10 cellular contexts compared by ENCODE assay signal in the genomic region with DNA sequence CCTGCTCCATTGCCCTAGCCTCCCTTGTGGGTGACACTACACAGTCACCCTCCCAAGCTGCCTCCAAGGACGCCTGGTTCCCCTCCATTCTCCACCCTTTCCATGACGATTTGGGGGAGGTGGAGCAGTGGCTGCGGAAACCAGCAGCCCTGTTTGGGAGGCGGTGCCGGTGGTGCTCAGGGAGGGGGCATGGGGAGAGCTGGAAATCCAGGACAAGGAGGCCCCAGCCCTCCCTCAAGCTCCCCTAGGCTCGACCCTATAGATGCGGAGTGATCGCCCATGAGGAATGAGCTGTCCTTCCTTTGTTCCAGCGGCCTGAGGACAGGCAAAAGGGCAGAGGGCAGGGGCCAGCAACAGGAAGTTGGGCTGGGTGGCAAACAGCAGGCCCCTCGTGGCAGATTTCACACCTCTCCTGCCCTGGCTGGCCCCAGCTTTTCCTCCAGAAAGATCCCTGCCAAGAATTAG. TPM values are rescaled to one million over a fixed set of nuclear protein-coding genes. Genes with fewer than 3 reads are reported as not detected.
DNase-seq lines count a peak whose midpoint lies in the region; ATAC-seq, FAIRE-seq and TF ChIP-seq lines count a peak whose summit lies in the region.
"Had no signal": no experiment of that assay in that cellular context is flagged by ENCODE, and none has a peak within 500 bp of the region (broad histone marks: within the 10 kb centered on the region; RNA-seq: fewer than 3 reads in every experiment).

No MANE protein-coding gene starts in this region.

- TF ChIP-seq CTCF in cardiac muscle cell (IDR thresholded peaks at IDR 0.05; ENCODE audit: low read depth, low read length) (no peak), K562 (IDR thresholded peaks at IDR 0.05 in 2 of 3, conservative IDR thresholded peaks at IDR 0.05 in 1 of 3; ENCODE audit: insufficient read depth in 2 of 3, low read depth in 1 of 3, low read length in 3 of 3) (no peak), uterus (IDR thresholded peaks at IDR 0.05) (no peak)

- FAIRE-seq in K562 (lab: Jason Lieb, UNC) = no peak

- TF ChIP-seq POLR2A in K562 (conservative IDR thresholded peaks at IDR 0.05) = no peak
- no peak for TF ChIP-seq POLR2A in uterus (IDR thresholded peaks at IDR 0.05)

- H3K27ac ChIP-seq in cardiac muscle cell = peak overlapping the region; percentile 39
- peak overlapping the region; percentile 53; the same call in 2 of the 3 replicates for H3K27ac ChIP-seq in K562 (ENCODE audit: extremely low read depth, low read depth, low read length)
- H3K27ac ChIP-seq in mesendoderm (ENCODE audit: low read depth, low read length) = peak overlapping the region; percentile 52
- peak overlapping the region; percentile 35 to 56 for H3K27ac ChIP-seq in uterus
- H3K27ac ChIP-seq: brain microvascular endothelial cell had no signal

- H3K9ac ChIP-seq in K562 (ENCODE audit: insufficient read depth in 1 of 2, low read depth in 2 of 2, low read length in 2 of 2) = peak overlapping the region in 1 of 2 experiments; percentile 84; a peak in 2 of 4 replicates
- peak overlapping the region; percentile 39 for H3K9ac ChIP-seq in mesendoderm (ENCODE audit: low read length)

- no peak overlapping the region for H3K23ac ChIP-seq in mesendoderm (ENCODE audit: low read length)

- no peak overlapping the region for H2AK5ac ChIP-seq in mesendoderm (ENCODE audit: low read length)

- peaks cover 14% of the 10 kb centered on the region; the same call in 2 of the 3 replicates for H3K79me2 ChIP-seq in K562 (ENCODE audit: control insufficient read depth, insufficient read depth, low read length)
- H3K79me2 ChIP-seq in mesendoderm (ENCODE audit: control insufficient read depth, insufficient read depth, low read length) = no peaks in the 10 kb centered on the region

- H3K18ac ChIP-seq in mesendoderm (ENCODE audit: low read length) = no peak overlapping the region

- H3K9me1 ChIP-seq in K562 (ENCODE audit: control insufficient read depth, insufficient read depth, low read length) = no peaks in the 10 kb centered on the region

- intact Hi-C loops in Right ventricle myocardium superior (cut with DNase I) (loop anchor here (10.0 kb wide), 1 partner anchor 153 kb away; a partner anchor contains a TSS), K562 (cut with micrococcal nuclease) (no loop called here), uterus (cut with DNase I; ENCODE audit: low total_unique reads) (no loop called here)

- TF ChIP-seq RAD21 in K562 (CRISPR knock-in tag; conservative IDR thresholded peaks at IDR 0.05 in 1 of 2, IDR thresholded peaks at IDR 0.05 in 1 of 2) = no peak

- no peak overlapping the region for H3K4me2 ChIP-seq in K562 (ENCODE audit: insufficient read depth, low read length)
- no peak overlapping the region for H3K4me2 ChIP-seq in mesendoderm (ENCODE audit: low read length)

- H3K9me3 ChIP-seq in cardiac muscle cell (ENCODE audit: low read depth) (no peaks in the 10 kb centered on the region), K562 (replicated peaks; ENCODE audit: control insufficient read depth, insufficient read depth, low read depth, low read length) (no peaks in the 10 kb centered on the region), uterus (no peaks in the 10 kb centered on the region)

- TSS peak; percentile 42 for BruUV-seq in K562 (replicated peaks; lab: Mats Ljungman, UMichigan)

- no peaks in the 10 kb centered on the region for H3K27me3 ChIP-seq in cardiac muscle cell
- H3K27me3 ChIP-seq in K562 (ENCODE audit: control insufficient read depth in 2 of 2, insufficient read depth in 2 of 2, low read length in 2 of 2) = no peaks in the 10 kb centered on the region
- no peaks in the 10 kb centered on the region for H3K27me3 ChIP-seq in mesendoderm (ENCODE audit: insufficient read depth, low read length, poor library complexity)
- H3K27me3 ChIP-seq in uterus = no peaks in the 10 kb centered on the region
- H3K27me3 ChIP-seq: brain microvascular endothelial cell had no signal

- H4K20me1 ChIP-seq in K562 (replicated peaks; ENCODE audit: control insufficient read depth, insufficient read depth, low read length) = no peaks in the 10 kb centered on the region

- no peak overlapping the region for H4K5ac ChIP-seq in mesendoderm (ENCODE audit: low read length)

- in situ Hi-C loops in K562 (cut with MboI) = no loop called here

- H3K4ac ChIP-seq in mesendoderm (ENCODE audit: low read depth, low read length) = no peak overlapping the region

- no peaks in the 10 kb centered on the region for H3K79me1 ChIP-seq in mesendoderm (ENCODE audit: low read length)

- H3K56ac ChIP-seq in mesendoderm (ENCODE audit: low read length) = peak overlapping the region; percentile 70

- CTCF ChIA-PET in K562 (lab: Yijun Ruan, JAX; ENCODE audit: low intra/inter-chr PET ratio) = interaction anchor here (0.7 to 1.4 kb wide), 4 partner anchors 23 to 989 kb away, joined by 3 to 7 read pairs (median 4); a partner anchor contains a TSS

- WGBS in K562 (ENCODE audit: insufficient coverage, low coverage, missing lambda C conversion rate) = 49% methylated on average over 5 of the region's 10 CpGs
- no CpG with 5 or more reads among the region's 10 CpGs for WGBS in mesendoderm (ENCODE audit: extremely low coverage, insufficient coverage, low lambda C conversion rate)

- H3K4me1 ChIP-seq in cardiac muscle cell (ENCODE audit: low read depth) (no peaks in the 10 kb centered on the region), K562 (replicated peaks in 1 of 2; ENCODE audit: control insufficient read depth in 2 of 2, insufficient read depth in 2 of 2, low read length in 2 of 2) (peaks cover 8 to 80% of the 10 kb centered on the region in 2 experiments; a peak in 4 of 5 replicates), mesendoderm (ENCODE audit: control insufficient read depth, low read depth, low read length) (no peaks in the 10 kb centered on the region), uterus (no peaks in the 10 kb centered on the region)

- no peak overlapping the region for H4K8ac ChIP-seq in mesendoderm (ENCODE audit: low read depth, low read length)

- H2BK15ac ChIP-seq in mesendoderm (replicated peaks; ENCODE audit: low read depth) = no peak overlapping the region

- no peak for TF ChIP-seq EP300 in K562 (IDR thresholded peaks at IDR 0.05; ENCODE audit: low read length)

- H2BK5ac ChIP-seq in mesendoderm (ENCODE audit: low read length) = no peak overlapping the region

- ATAC-seq in Right ventricle myocardium superior (ENCODE audit: poor library complexity) = no peak
- no peak for ATAC-seq in K562
- ATAC-seq in GM21619 (IDR thresholded peaks at IDR 0.05; ENCODE audit: unreplicated experiment) = no peak
- no peak for ATAC-seq in GM18520 (IDR thresholded peaks at IDR 0.05; ENCODE audit: unreplicated experiment)
- ATAC-seq in GM21526 (IDR thresholded peaks at IDR 0.05; ENCODE audit: low FRiP score, unreplicated experiment) = no peak

- H3K4me3 ChIP-seq in cardiac muscle cell (no peak overlapping the region), K562 (no peak overlapping the region), mesendoderm (ENCODE audit: low read length) (no peak overlapping the region), uterus (no peak overlapping the region)

- H3K36me3 ChIP-seq in cardiac muscle cell (peaks cover 3% of the 10 kb centered on the region), K562 (ENCODE audit: control insufficient read depth, insufficient read depth, low read length) (peaks cover 60% of the 10 kb centered on the region), mesendoderm (ENCODE audit: control insufficient read depth, insufficient read depth, low read length) (peaks cover 7% of the 10 kb centered on the region), uterus (no peaks in the 10 kb centered on the region)

- POLR2A ChIA-PET in K562 (lab: Yijun Ruan, JAX) = interaction anchor here (0.7 to 4.0 kb wide), 6 partner anchors 10 to 25 kb away, joined by 3 to 17 read pairs (median 5); a partner anchor contains a TSS

- H2BK120ac ChIP-seq in mesendoderm (ENCODE audit: low read depth, low read length) = no peak overlapping the region

- no peak overlapping the region for H2AFZ ChIP-seq in K562 (ENCODE audit: low read depth, low read length)

- DNase-seq in cardiac muscle cell (ENCODE audit: low read depth in 1 of 2, low spot score in 1 of 2) (no peak), Right ventricle myocardium superior (no peak), K562 (ENCODE audit: extremely low read depth in 1 of 4, low spot score in 3 of 4) (no peak), mesendoderm (no peak), uterus (no peak)
- DNase-seq: SHP77 treated with DMSO at 0.1 percent for 48 hours had no signal

RNA-seq across cellular contexts. Expression of a gene that starts 3.6 kb away (rescaled TPM):
- 5.7 and 12.4 TPM in 2 replicates for total RNA-seq in cardiac muscle cell
- 7.4 and 8.7 TPM in 2 replicates for polyA plus RNA-seq in cardiac muscle cell
- total RNA-seq in Right ventricle myocardium superior = 11.1 TPM
- 14.9 and 45.4 TPM in 2 replicates for total RNA-seq in K562 (2011; cell fraction: chromatin; rRNA removed; ENCODE audit: low replicate concordance)
- 31.0 and 32.8 TPM in 2 replicates for total RNA-seq in K562 (2011; cell fraction: nucleolus; rRNA removed)
- total RNA-seq in K562 (2011; cell fraction: nucleoplasm; rRNA removed) = 15.7 and 24.1 TPM in 2 replicates
- 8.4 and 9.5 TPM in 2 replicates for total RNA-seq in K562 (2014; rRNA removed)
- total RNA-seq in K562 (2014; rRNA removed; fragmentation: Illumina TruSeq; extraction: Trizol) = 2.7 and 4.0 TPM in 2 replicates
- 12.3 and 13.4 TPM in 2 replicates for total RNA-seq in K562 (2015; rRNA removed; fragmentation: Illumina TruSeq; extraction: Trizol)
- 9.6 and 14.8 TPM in 2 replicates for total RNA-seq in K562 (2021)
- polyA plus RNA-seq in K562 (2011; rRNA removed) = 12.7 and 16.4 TPM in 2 replicates
- 21.2 and 25.6 TPM in 2 replicates for polyA plus RNA-seq in K562 (2011; cell fraction: cytosol; rRNA removed)
- 48.7 and 48.8 TPM in 2 replicates for polyA plus RNA-seq in K562 (2011; cell fraction: nucleus; rRNA removed)
- 24.3 and 60.0 TPM in 2 replicates for polyA plus RNA-seq in K562 (2012)
- polyA plus RNA-seq in K562 (2014; fragmentation: Illumina TruSeq; extraction: Trizol) = 5.6 and 7.3 TPM in 2 replicates
- under 1 TPM in 1 of 2 experiments, not detected in 1; 0.07 TPM for polyA plus RNA-seq in K562 (2014; fragmentation: Nextera tagmentation; extraction: Ambion mirVana)
- 11.1 and 11.6 TPM in 2 replicates for polyA plus RNA-seq in K562 (2014; rRNA removed)
- polyA minus RNA-seq in K562 (2011; rRNA and poly(A)+ RNA removed) = 5.5 and 12.0 TPM in 2 replicates
- 7.0 and 13.6 TPM in 2 replicates for polyA minus RNA-seq in K562 (2011; cell fraction: cytosol; rRNA and poly(A)+ RNA removed)
- 9.8 and 16.1 TPM in 2 replicates for polyA minus RNA-seq in K562 (2011; cell fraction: nucleus; rRNA and poly(A)+ RNA removed)
- 1.8 TPM for polyA plus RNA-seq in mesendoderm (2013, experiment 1 of 2)
- 1.7 TPM for polyA plus RNA-seq in mesendoderm (2013, experiment 2 of 2)
- 1 to 10 TPM in 3 of 4 donors, under 1 TPM in 1; 0.77 to 5.9 (median 2.6) TPM for total RNA-seq in uterus

RNA-seq across cellular contexts. Expression of a gene that starts 13.2 kb away (rescaled TPM):
- 90.1 and 127 TPM in 2 replicates for total RNA-seq in cardiac muscle cell
- polyA plus RNA-seq in cardiac muscle cell = 163 and 186 TPM in 2 replicates
- total RNA-seq in Right ventricle myocardium superior = 70.4 TPM
- 126 and 302 TPM in 2 replicates for total RNA-seq in K562 (2011; cell fraction: chromatin; rRNA removed; ENCODE audit: low replicate concordance)
- 207 and 213 TPM in 2 replicates for total RNA-seq in K562 (2011; cell fraction: nucleolus; rRNA removed)
- 179 and 187 TPM in 2 replicates for total RNA-seq in K562 (2011; cell fraction: nucleoplasm; rRNA removed)
- total RNA-seq in K562 (2014; rRNA removed) = 152 and 196 TPM in 2 replicates
- total RNA-seq in K562 (2014; rRNA removed; fragmentation: Illumina TruSeq; extraction: Trizol) = 101 and 103 TPM in 2 replicates
- total RNA-seq in K562 (2015; rRNA removed; fragmentation: Illumina TruSeq; extraction: Trizol) = 134 and 146 TPM in 2 replicates
- 226 and 231 TPM in 2 replicates for total RNA-seq in K562 (2021)
- 105 and 117 TPM in 2 replicates for polyA plus RNA-seq in K562 (2011; rRNA removed)
- 174 and 276 TPM in 2 replicates for polyA plus RNA-seq in K562 (2011; cell fraction: cytosol; rRNA removed)
- polyA plus RNA-seq in K562 (2011; cell fraction: nucleus; rRNA removed) = 211 and 324 TPM in 2 replicates
- polyA plus RNA-seq in K562 (2012) = 177 and 213 TPM in 2 replicates
- polyA plus RNA-seq in K562 (2014; fragmentation: Illumina TruSeq; extraction: Trizol) = 192 and 229 TPM in 2 replicates
- polyA plus RNA-seq in K562 (2014; fragmentation: Nextera tagmentation; extraction: Ambion mirVana) = 10 to 100 TPM; 11.1 to 26.5 TPM
- 250 and 277 TPM in 2 replicates for polyA plus RNA-seq in K562 (2014; rRNA removed)
- 45.9 and 88.5 TPM in 2 replicates for polyA minus RNA-seq in K562 (2011; rRNA and poly(A)+ RNA removed)
- polyA minus RNA-seq in K562 (2011; cell fraction: cytosol; rRNA and poly(A)+ RNA removed) = 72.1 and 79.8 TPM in 2 replicates
- 70.5 and 80.1 TPM in 2 replicates for polyA minus RNA-seq in K562 (2011; cell fraction: nucleus; rRNA and poly(A)+ RNA removed)
- 120 TPM for polyA plus RNA-seq in mesendoderm (2013, experiment 1 of 2)
- 121 TPM for polyA plus RNA-seq in mesendoderm (2013, experiment 2 of 2)
- total RNA-seq in uterus = 100 to 1,000 TPM in 2 of 4 donors, 10 to 100 TPM in 2; 37.9 to 198 (median 109) TPM

RNA-seq across cellular contexts. Expression of a gene that starts 22.0 kb away (rescaled TPM):
- total RNA-seq in cardiac muscle cell (20.5 and 47.4 TPM in 2 replicates), Right ventricle myocardium superior (10.3 TPM), K562 (2014; rRNA removed) (52.7 and 81.2 TPM in 2 replicates), K562 (2014; rRNA removed; fragmentation: Illumina TruSeq; extraction: Trizol) (3.1 and 5.5 TPM in 2 replicates), K562 (2015; rRNA removed; fragmentation: Illumina TruSeq; extraction: Trizol) (32.7 and 36.8 TPM in 2 replicates), K562 (2021) (70.5 and 81.8 TPM in 2 replicates), uterus (10 to 100 TPM in 2 of 4 donors, 1 to 10 TPM in 2; 5.1 to 28.3 (median 15.8) TPM)
- polyA plus RNA-seq in cardiac muscle cell (16.5 and 30.1 TPM in 2 replicates), K562 (2011; rRNA removed) (9.6 and 29.7 TPM in 2 replicates), K562 (2014; fragmentation: Illumina TruSeq; extraction: Trizol) (13.5 and 40.2 TPM in 2 replicates), K562 (2014; fragmentation: Nextera tagmentation; extraction: Ambion mirVana) (1 to 10 TPM in 1 of 2 experiments, under 1 TPM in 1; 0.30 to 1.7 TPM), K562 (2014; rRNA removed) (63.7 and 77.8 TPM in 2 replicates)
- total RNA-seq in K562 (2011; cell fraction: chromatin; rRNA removed; ENCODE audit: low replicate concordance) = 54.8 and 157 TPM in 2 replicates
- total RNA-seq in K562 (2011; cell fraction: nucleolus; rRNA removed) = 105 and 155 TPM in 2 replicates
- 55.0 and 81.2 TPM in 2 replicates for total RNA-seq in K562 (2011; cell fraction: nucleoplasm; rRNA removed)
- polyA plus RNA-seq in K562 (2011; cell fraction: cytosol; rRNA removed) = 21.0 and 26.6 TPM in 2 replicates
- polyA plus RNA-seq in K562 (2011; cell fraction: nucleus; rRNA removed) = 174 and 259 TPM in 2 replicates
- 59.1 and 135 TPM in 2 replicates for polyA plus RNA-seq in K562 (2012)
- polyA minus RNA-seq in K562 (2011; rRNA and poly(A)+ RNA removed) = 3.6 and 6.7 TPM in 2 replicates
- polyA minus RNA-seq in K562 (2011; cell fraction: cytosol; rRNA and poly(A)+ RNA removed) = 13.5 and 33.9 TPM in 2 replicates
- polyA minus RNA-seq in K562 (2011; cell fraction: nucleus; rRNA and poly(A)+ RNA removed) = 26.9 and 53.0 TPM in 2 replicates
- polyA plus RNA-seq in mesendoderm (2013, experiment 1 of 2) = 12.4 TPM
- polyA plus RNA-seq in mesendoderm (2013, experiment 2 of 2) = 12.0 TPM

RNA-seq across cellular contexts. Expression of a gene that starts 23.6 kb away (rescaled TPM):
- 72.7 and 85.6 TPM in 2 replicates for total RNA-seq in cardiac muscle cell
- 21.5 and 30.1 TPM in 2 replicates for polyA plus RNA-seq in cardiac muscle cell
- 24.7 TPM for total RNA-seq in Right ventricle myocardium superior
- total RNA-seq in K562 (2011; cell fraction: chromatin; rRNA removed; ENCODE audit: low replicate concordance) = 39.3 and 72.5 TPM in 2 replicates
- total RNA-seq in K562 (2011; cell fraction: nucleolus; rRNA removed) = 41.0 and 46.2 TPM in 2 replicates
- total RNA-seq in K562 (2011; cell fraction: nucleoplasm; rRNA removed) = 38.1 and 43.2 TPM in 2 replicates
- 39.2 and 59.3 TPM in 2 replicates for total RNA-seq in K562 (2014; rRNA removed)
- total RNA-seq in K562 (2014; rRNA removed; fragmentation: Illumina TruSeq; extraction: Trizol) = 9.1 and 10.3 TPM in 2 replicates
- total RNA-seq in K562 (2015; rRNA removed; fragmentation: Illumina TruSeq; extraction: Trizol) = 17.1 and 23.4 TPM in 2 replicates
- total RNA-seq in K562 (2021) = 121 and 133 TPM in 2 replicates
- polyA plus RNA-seq in K562 (2011; rRNA removed) = 5.9 and 8.7 TPM in 2 replicates
- 11.3 and 17.7 TPM in 2 replicates for polyA plus RNA-seq in K562 (2011; cell fraction: cytosol; rRNA removed)
- polyA plus RNA-seq in K562 (2011; cell fraction: nucleus; rRNA removed) = 39.1 and 51.6 TPM in 2 replicates
- 37.4 and 57.1 TPM in 2 replicates for polyA plus RNA-seq in K562 (2012)
- polyA plus RNA-seq in K562 (2014; fragmentation: Illumina TruSeq; extraction: Trizol) = 45.3 and 68.0 TPM in 2 replicates
- 10 to 100 TPM in 1 of 2 experiments, 1 to 10 TPM in 1; 2.8 to 10.5 TPM for polyA plus RNA-seq in K562 (2014; fragmentation: Nextera tagmentation; extraction: Ambion mirVana)
- 44.8 and 45.2 TPM in 2 replicates for polyA plus RNA-seq in K562 (2014; rRNA removed)
- polyA minus RNA-seq in K562 (2011; rRNA and poly(A)+ RNA removed) = 4.5 and 6.6 TPM in 2 replicates
- 55.8 and 74.4 TPM in 2 replicates for polyA minus RNA-seq in K562 (2011; cell fraction: cytosol; rRNA and poly(A)+ RNA removed)
- polyA minus RNA-seq in K562 (2011; cell fraction: nucleus; rRNA and poly(A)+ RNA removed) = 14.8 and 15.6 TPM in 2 replicates
- 76.6 TPM for polyA plus RNA-seq in mesendoderm (2013, experiment 1 of 2)
- polyA plus RNA-seq in mesendoderm (2013, experiment 2 of 2) = 74.0 TPM
- 10 to 100 TPM; 20.9 to 65.7 (median 37.3) TPM for total RNA-seq in uterus

RNA-seq across cellular contexts. Expression of a gene that starts 24.5 kb away (rescaled TPM):
- 12.9 and 13.4 TPM in 2 replicates for total RNA-seq in cardiac muscle cell
- polyA plus RNA-seq in cardiac muscle cell = 12.9 and 14.6 TPM in 2 replicates
- 7.1 TPM for total RNA-seq in Right ventricle myocardium superior
- total RNA-seq in K562 (2011; cell fraction: chromatin; rRNA removed; ENCODE audit: low replicate concordance) = 4.7 and 15.6 TPM in 2 replicates
- total RNA-seq in K562 (2011; cell fraction: nucleolus; rRNA removed) = 17.4 and 21.8 TPM in 2 replicates
- 9.3 and 9.5 TPM in 2 replicates for total RNA-seq in K562 (2011; cell fraction: nucleoplasm; rRNA removed)
- total RNA-seq in K562 (2014; rRNA removed) = 3.3 and 5.1 TPM in 2 replicates
- total RNA-seq in K562 (2014; rRNA removed; fragmentation: Illumina TruSeq; extraction: Trizol) = 0.93 and 1.2 TPM in 2 replicates
- 1.1 and 1.6 TPM in 2 replicates for total RNA-seq in K562 (2015; rRNA removed; fragmentation: Illumina TruSeq; extraction: Trizol)
- 6.4 and 8.5 TPM in 2 replicates for total RNA-seq in K562 (2021)
- polyA plus RNA-seq in K562 (2011; rRNA removed) = 5.6 and 8.1 TPM in 2 replicates
- polyA plus RNA-seq in K562 (2011; cell fraction: cytosol; rRNA removed) = 12.5 and 24.6 TPM in 2 replicates
- 6.3 and 6.4 TPM in 2 replicates for polyA plus RNA-seq in K562 (2011; cell fraction: nucleus; rRNA removed)
- 3.9 and 12.2 TPM in 2 replicates for polyA plus RNA-seq in K562 (2012)
- 1.2 and 2.0 TPM in 2 replicates for polyA plus RNA-seq in K562 (2014; fragmentation: Illumina TruSeq; extraction: Trizol)
- 1 to 10 TPM in 1 of 2 experiments, under 1 TPM in 1; 0.13 to 1.1 TPM for polyA plus RNA-seq in K562 (2014; fragmentation: Nextera tagmentation; extraction: Ambion mirVana)
- polyA plus RNA-seq in K562 (2014; rRNA removed) = 4.0 TPM in 2 replicates
- 3.7 and 4.9 TPM in 2 replicates for polyA minus RNA-seq in K562 (2011; rRNA and poly(A)+ RNA removed)
- 5.6 and 6.4 TPM in 2 replicates for polyA minus RNA-seq in K562 (2011; cell fraction: cytosol; rRNA and poly(A)+ RNA removed)
- polyA minus RNA-seq in K562 (2011; cell fraction: nucleus; rRNA and poly(A)+ RNA removed) = 1.3 and 1.8 TPM in 2 replicates
- polyA plus RNA-seq in mesendoderm (2013, experiment 1 of 2) = 1.2 TPM
- polyA plus RNA-seq in mesendoderm (2013, experiment 2 of 2) = 1.2 TPM
- total RNA-seq in uterus = 1 to 10 TPM in 3 of 4 donors, not detected in 1; 2.5 to 9.6 (median 6.2) TPM
